1 cellular context compared by ENCODE assay signal in genomic region chr2:6864938-6865345, GRCh38.
TF ChIP-seq lines count a peak whose summit lies in the region.

No MANE protein-coding gene starts in this region.

TF ChIP-seq in GM12878, 131 proteins besides CTCF, POLR2A, EP300 and RAD21:
- no peak for TF ChIP-seq KLF5 (IDR thresholded peaks at IDR 0.05; ENCODE audit: partially characterized antibody)
- no peak for TF ChIP-seq IKZF1 (conservative IDR thresholded peaks at IDR 0.05)
TF ChIP-seq in GM12878: peak in this region for 0.
